Comparison of ENCODE assay signal across 13 cellular contexts in genomic region chr6:9204171-9204570, GRCh38.
DNase-seq lines count a peak whose midpoint lies in the region; ATAC-seq, FAIRE-seq and TF ChIP-seq lines count a peak whose summit lies in the region.
"Had no signal": no experiment of that assay in that cellular context is flagged by ENCODE, and none has a peak within 500 bp of the region (broad histone marks: within the 10 kb centered on the region; RNA-seq: fewer than 3 reads in every experiment).

No MANE protein-coding gene starts in this region.

- H3K4me3 ChIP-seq in AG09309 (ENCODE audit: control insufficient read depth, low read depth, low read length) = no peak overlapping the region
- H3K4me3 ChIP-seq in astrocyte of the spinal cord (ENCODE audit: low read depth, low read length) = no peak overlapping the region
- H3K4me3 ChIP-seq: BLaER1, tibial nerve had no signal

- no peak for ATAC-seq in HG02973 (IDR thresholded peaks at IDR 0.05; ENCODE audit: unreplicated experiment)
- ATAC-seq: effector memory CD8-positive, alpha-beta T cell; naive thymus-derived CD4-positive, alpha-beta T cell had no signal

- DNase-seq in AG09309 (ENCODE audit: low read depth) = peak; percentile 17
- peak; percentile 59 for DNase-seq in LHCN-M2 (ENCODE audit: low read depth)
- peak; percentile 87 for DNase-seq in astrocyte of the spinal cord (ENCODE audit: low read depth, low spot score)
- peak; percentile 83 for DNase-seq in glomerular visceral epithelial cell (ENCODE audit: extremely low spot score)
- DNase-seq in frontal cortex (ENCODE audit: low spot score in 2 of 2) = no peak
- DNase-seq in HEK293T (ENCODE audit: extremely low spot score) = no peak
- DNase-seq in stimulated activated CD4-positive, alpha-beta T cell treated with anti-CD3 and anti-CD28 coated beads, Interleukin-15, amount 100 ng/mL, for 24 hours = no peak
- DNase-seq: effector memory CD8-positive, alpha-beta T cell; naive thymus-derived CD4-positive, alpha-beta T cell; NCI-H2029 treated with DMSO at 0.1 percent for 48 hours had no signal

- POLR2A ChIA-PET in HEK293T (lab: Yijun Ruan, JAX) = no interaction called here

- in situ Hi-C loops in astrocyte of the spinal cord (cut with HindIII; ENCODE audit: low sequenced_read_pairs) = no loop called here

- TF ChIP-seq CTCF in AG09309 (IDR thresholded peaks at IDR 0.05; ENCODE audit: control insufficient read depth, insufficient read depth, low read depth, low read length, missing control alignments) = no peak
- TF ChIP-seq CTCF in astrocyte of the spinal cord (IDR thresholded peaks at IDR 0.05; ENCODE audit: low read depth, low read length) = no peak

- CTCF ChIA-PET in HEK293T (lab: Yijun Ruan, JAX) = no interaction called here

- no peak for FAIRE-seq in frontal cortex (lab: Jason Lieb, UNC)

TF ChIP-seq in HEK293T, 16 proteins besides CTCF, POLR2A, EP300 and RAD21:
- TF ChIP-seq ZNF384 (IDR thresholded peaks at IDR 0.05) = no peak
- TF ChIP-seq LEF1 (IDR thresholded peaks at IDR 0.05; ENCODE audit: borderline replicate concordance) = no peak
- TF ChIP-seq PKNOX1 (IDR thresholded peaks at IDR 0.05) = no peak

Comparison
In these comparisons a context has a peak if more than half of its experiments do, and no peak if none do; other contexts are left out.
1. DNase-seq: peak in AG09309 (single experiment), LHCN-M2 (single experiment), astrocyte of the spinal cord (single experiment) and glomerular visceral epithelial cell (single experiment); none in frontal cortex (0 of 2), HEK293T (single experiment) and stimulated activated CD4-positive, alpha-beta T cell treated with anti-CD3 and anti-CD28 coated beads, Interleukin-15, amount 100 ng/mL, for 24 hours (single experiment).